ENCODE assay signal across 33 cellular contexts in the genomic region with DNA sequence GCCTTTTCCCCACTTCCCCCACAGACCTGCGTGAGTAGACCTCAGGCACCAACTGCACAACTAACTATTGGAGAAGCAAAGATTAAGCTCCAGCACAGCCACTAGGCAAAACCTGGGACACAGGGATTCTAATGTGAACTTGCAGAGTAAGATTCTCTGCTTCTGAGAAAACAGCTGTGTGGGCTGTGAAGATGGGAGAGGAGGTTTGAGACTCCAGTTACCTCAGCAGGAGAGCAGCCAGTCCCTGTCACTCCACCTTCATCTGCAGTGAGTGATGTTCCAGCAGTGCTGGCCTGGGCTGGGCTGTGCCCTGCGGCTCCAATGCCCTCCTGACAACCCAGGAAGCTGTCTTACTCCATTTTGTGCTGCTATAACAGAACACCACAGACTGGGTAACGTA.
"Had no signal": no experiment of that assay in that cellular context is flagged by ENCODE, and none has a peak within 500 bp of the region (broad histone marks: within the 10 kb centered on the region; RNA-seq: fewer than 3 reads in every experiment).

No MANE protein-coding gene starts in this region.

- H3K4me3 Mint-ChIP-seq: activated CD4-positive, alpha-beta T cell treated with anti-CD3 and anti-CD28 coated beads, Interleukin-2, amount 10 ng/mL, durations not matched to agents 24 days and 14 days; activated naive CD8-positive, alpha-beta T cell treated with anti-CD3 and anti-CD28 coated beads for 36 hours; activated T-cell treated with anti-CD3 and anti-CD28 coated beads, Interleukin-2, amount 50 U/mL, for 4 hours; activated T-helper 17 cell treated with anti-CD3 and anti-CD28 coated beads, Interleukin-2, amount 50 U/mL, for 72 hours; central memory CD8-positive, alpha-beta T cell; T-helper 1 cell treated with Interleukin-12 subunit alpha and Interleukin-12 subunit beta and Interleukin-4 antibody, amounts not matched to agents 30 μg/mL and 1 μg/mL, for 36 hours; T-helper 2 cell treated with Interferon-gamma antibody and Interleukin-4, amounts not matched to agents 5 μg/mL and 100 μg/mL, for 36 hours had no signal

- H3K27me3 Mint-ChIP-seq: activated CD4-positive, alpha-beta T cell treated with anti-CD3 and anti-CD28 coated beads, Interleukin-2, amount 10 ng/mL, durations not matched to agents 24 days and 14 days; activated naive CD8-positive, alpha-beta T cell treated with anti-CD3 and anti-CD28 coated beads for 36 hours; activated T-helper 17 cell treated with anti-CD3 and anti-CD28 coated beads, Interleukin-2, amount 50 U/mL, for 72 hours; central memory CD8-positive, alpha-beta T cell had no signal

- H3K27ac Mint-ChIP-seq: activated CD4-positive, alpha-beta T cell treated with anti-CD3 and anti-CD28 coated beads, Interleukin-2, amount 10 ng/mL, durations not matched to agents 24 days and 14 days; activated naive CD8-positive, alpha-beta T cell treated with anti-CD3 and anti-CD28 coated beads for 36 hours; activated T-helper 17 cell treated with anti-CD3 and anti-CD28 coated beads, Interleukin-2, amount 50 U/mL, for 72 hours; T-helper 1 cell treated with Interleukin-12 subunit alpha and Interleukin-12 subunit beta and Interleukin-4 antibody, amounts not matched to agents 30 μg/mL and 1 μg/mL, for 36 hours; T-helper 2 cell treated with Interferon-gamma antibody and Interleukin-4, amounts not matched to agents 5 μg/mL and 100 μg/mL, for 36 hours had no signal

- H3K27ac ChIP-seq: brain microvascular endothelial cell, KMS-11, Peyer's patch, SJSA1 had no signal

- H3K4me2 ChIP-seq: KMS-11, SK-N-SH had no signal

- H3K4me1 ChIP-seq: Peyer's patch, SJSA1 had no signal

- H3K27me3 ChIP-seq: brain microvascular endothelial cell, Peyer's patch had no signal

- H3K9ac ChIP-seq: KMS-11, SK-N-SH had no signal

- H3K36me3 Mint-ChIP-seq: activated naive CD8-positive, alpha-beta T cell treated with anti-CD3 and anti-CD28 coated beads for 36 hours had no signal

- H3K4me1 Mint-ChIP-seq: central memory CD8-positive, alpha-beta T cell had no signal

- DNase-seq: activated CD4-positive, alpha-beta T cell treated with anti-CD3 and anti-CD28 coated beads, Interleukin-2, amount 10 ng/mL, durations not matched to agents 24 days and 14 days; activated CD4-positive, alpha-beta T cell treated with anti-CD3 and anti-CD28 coated beads, Interleukin-2, amount 50 U/mL, for 4 hours; activated CD8-positive, alpha-beta memory T cell treated with anti-CD3 and anti-CD28 coated beads, Interleukin-2, amount 50 U/mL, for 4 hours; activated effector memory CD4-positive, alpha-beta T cell treated with anti-CD3 and anti-CD28 coated beads, Interleukin-2, amount 50 U/mL, for 16 hours; activated naive CD4-positive, alpha-beta T cell; activated naive CD4-positive, alpha-beta T cell treated with anti-CD3 and anti-CD28 coated beads, Interleukin-2, amount 50 U/mL, for 16 hours; activated naive CD8-positive, alpha-beta T cell treated with anti-CD3 and anti-CD28 coated beads for 36 hours; activated T-cell treated with anti-CD3 and anti-CD28 coated beads for 4 hours; activated T-cell treated with anti-CD3 and anti-CD28 coated beads, Interleukin-2, amount 50 U/mL, for 4 hours; amniotic stem cell; aorta; brain microvascular endothelial cell; NCI-H1092 treated with DMSO at 0.1 percent for 48 hours; NCI-H1436; NCI-H1694; NCI-H1930; NCI-H2081 treated with DMSO at 0.1 percent for 48 hours; NCI-H2171; NCI-H510A; NCI-H526; NCI-H748 treated with DMSO at 0.1 percent for 48 hours; NK-92 treated with Interleukin-12 subunit alpha and Interleukin-12 subunit beta, amount 100 ng/mL, for 24 hours; PC-3; Peyer's patch; RPMI8226; SHP77 treated with DMSO at 0.1 percent for 48 hours; SK-N-SH had no signal

- H3K9me3 ChIP-seq: Peyer's patch, SJSA1, SK-N-SH had no signal

- H3K4me3 ChIP-seq: Peyer's patch, SJSA1 had no signal

- H3K9me3 Mint-ChIP-seq: activated CD4-positive, alpha-beta T cell treated with anti-CD3 and anti-CD28 coated beads, Interleukin-2, amount 10 ng/mL, durations not matched to agents 24 days and 14 days; activated naive CD8-positive, alpha-beta T cell treated with anti-CD3 and anti-CD28 coated beads for 36 hours; activated T-cell treated with anti-CD3 and anti-CD28 coated beads, Interleukin-2, amount 50 U/mL, for 4 hours; activated T-helper 17 cell treated with anti-CD3 and anti-CD28 coated beads, Interleukin-2, amount 50 U/mL, for 72 hours; central memory CD8-positive, alpha-beta T cell; T-helper 1 cell treated with Interleukin-12 subunit alpha and Interleukin-12 subunit beta and Interleukin-4 antibody, amounts not matched to agents 30 μg/mL and 1 μg/mL, for 36 hours; T-helper 2 cell treated with Interferon-gamma antibody and Interleukin-4, amounts not matched to agents 5 μg/mL and 100 μg/mL, for 36 hours had no signal

- H3K36me3 ChIP-seq: brain microvascular endothelial cell, Peyer's patch, SJSA1 had no signal
